Comparison of ENCODE assay signal across 8 cellular contexts in genomic region chr13:95191821-95192220, GRCh38.
DNase-seq lines count a peak whose midpoint lies in the region; ATAC-seq and TF ChIP-seq lines count a peak whose summit lies in the region.

No MANE protein-coding gene starts in this region.

- CTCF ChIA-PET in BJ (lab: Yijun Ruan, JAX) = interaction anchor here (0.5 to 10.9 kb wide), 26 partner anchors 9 to 646 kb away, joined by 3 to 325 read pairs (median 4); partner anchors contain the start of gene ABCC4

- no peak overlapping the region for H3K4me3 ChIP-seq in BJ (ENCODE audit: low read depth, low read length)

- H3K36me3 ChIP-seq in BJ (ENCODE audit: control insufficient read depth, insufficient read depth, low read length) = 0 out of 2 replicates have a peak, but pooled peaks cover 1% of the 10 kb centered on the region

- POLR2A ChIA-PET in BJ (lab: Charles Lee) = interaction anchor here (0.5 kb wide), 1 partner anchor 189 kb away, joined by 4 read pairs; no protein-coding TSS in a partner anchor

- H3K27me3 ChIP-seq in BJ (ENCODE audit: control insufficient read depth, insufficient read depth, low read length) = no peaks in the 10 kb centered on the region

- peak; percentile 98 for TF ChIP-seq CTCF in BJ (IDR thresholded peaks at IDR 0.05; ENCODE audit: insufficient read depth, low read depth, low read length)

- DNase-seq in BJ (ENCODE audit: low read depth) (no peak), NCI-H345 treated with DMSO at 0.1 percent for 48 hours (lab: John Stamatoyannopoulos, UW; ENCODE audit: unreplicated experiment) (peak; percentile 51), dermis blood vessel endothelial cell (peak; percentile 90), lung microvascular endothelial cell (ENCODE audit: low read depth in 2 of 2) (peak; percentile 77 to 87)
- peak; percentile 46 to 53 for DNase-seq in activated CD4-positive, alpha-beta T cell treated with anti-CD3 and anti-CD28 coated beads for 4 hours
- DNase-seq in stimulated activated CD8-positive, alpha-beta memory T cell treated with anti-CD3 and anti-CD28 coated beads, Interleukin-15, amount 100 ng/mL, for 24 hours (ENCODE audit: low read depth) = peak; percentile 50

- ATAC-seq in GM18909 (IDR thresholded peaks at IDR 0.05; ENCODE audit: poor library complexity, unreplicated experiment) = peak; percentile 93
- peak; percentile 96 for ATAC-seq in HG03103 (IDR thresholded peaks at IDR 0.05; ENCODE audit: low read depth, unreplicated experiment)
